In the genomic region with DNA sequence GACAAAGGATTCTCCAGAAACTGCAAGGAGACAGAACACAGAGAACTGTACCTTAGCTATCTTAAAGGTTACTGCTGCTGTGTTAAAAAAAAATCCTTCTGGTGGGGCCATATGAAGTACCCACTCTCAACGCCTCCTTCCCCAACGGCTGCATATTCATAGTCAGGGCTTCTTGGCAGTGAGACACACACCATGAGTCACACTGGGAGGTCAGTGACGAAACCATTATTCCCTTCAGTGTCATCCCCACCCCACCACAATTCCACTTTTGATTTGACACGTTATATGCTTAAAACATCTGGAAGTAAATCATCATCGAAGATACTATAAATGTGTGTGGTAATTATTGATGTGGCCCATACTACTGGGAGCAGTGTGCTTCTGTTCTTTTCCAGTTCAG, we compare ENCODE assay signal across 14 cellular contexts.
DNase-seq lines count a peak whose midpoint lies in the region; ATAC-seq and TF ChIP-seq lines count a peak whose summit lies in the region.
"Had no signal": no experiment of that assay in that cellular context is flagged by ENCODE, and none has a peak within 500 bp of the region (broad histone marks: within the 10 kb centered on the region; RNA-seq: fewer than 3 reads in every experiment).

No MANE protein-coding gene starts in this region.

- TF ChIP-seq RAD21 in SK-N-SH (IDR thresholded peaks at IDR 0.05; ENCODE audit: low read length) = no peak

- H3K27me3 Mint-ChIP-seq in osteocyte (ENCODE audit: unreplicated experiment) = no peaks in the 10 kb centered on the region
- H3K27me3 Mint-ChIP-seq: CD8-positive, alpha-beta memory T cell; memory B cell; stimulated activated naive B cell treated with anti-CD40 and anti-IgM and Interleukin-4, amounts not matched to agents 10 μg/mL and 1 μg/mL and 100 μg/mL, for 72 hours had no signal

- H3K27ac ChIP-seq in SK-N-SH (ENCODE audit: low read depth in 2 of 2, low read length in 1 of 2) = peak overlapping the region in 1 of 2 experiments; percentile 78; a peak in 2 of 4 replicates
- no peak overlapping the region for H3K27ac ChIP-seq in WERI-Rb-1
- H3K27ac ChIP-seq: VCaP had no signal

- no peaks in the 10 kb centered on the region for H3K79me2 ChIP-seq in SK-N-SH (ENCODE audit: insufficient read depth)

- no peaks in the 10 kb centered on the region for H4K20me1 ChIP-seq in SK-N-SH (ENCODE audit: insufficient read depth)

- H3K9me2 ChIP-seq in SK-N-SH = no peaks in the 10 kb centered on the region

- H3K27me3 ChIP-seq in SK-N-SH (ENCODE audit: insufficient read depth) (no peaks in the 10 kb centered on the region), WERI-Rb-1 (ENCODE audit: insufficient read depth, low read depth, severe bottlenecking) (peaks cover 4% of the 10 kb centered on the region)

- H3K4me3 ChIP-seq in SK-N-SH (ENCODE audit: low read depth in 2 of 2, low read length in 1 of 2) (no peak overlapping the region), fibroblast of the aortic adventitia (ENCODE audit: low read depth, low read length) (no peak overlapping the region), WERI-Rb-1 (ENCODE audit: low read depth, low read length) (no peak overlapping the region)

- H3F3A ChIP-seq in SK-N-SH (replicated peaks; ENCODE audit: insufficient read depth) = peaks cover 6% of the 10 kb centered on the region

- no peaks in the 10 kb centered on the region for H3K9me3 ChIP-seq in SK-N-SH
- H3K9me3 ChIP-seq in WERI-Rb-1 (ENCODE audit: severe bottlenecking) = no peaks in the 10 kb centered on the region

- H3K27ac Mint-ChIP-seq in osteocyte (ENCODE audit: unreplicated experiment) = no peak overlapping the region
- H3K27ac Mint-ChIP-seq: CD8-positive, alpha-beta memory T cell; memory B cell; stimulated activated naive B cell treated with anti-CD40 and anti-IgM and Interleukin-4, amounts not matched to agents 10 μg/mL and 1 μg/mL and 100 μg/mL, for 72 hours had no signal

- TF ChIP-seq EP300 in SK-N-SH (IDR thresholded peaks at IDR 0.05; ENCODE audit: borderline replicate concordance in 1 of 2, low read depth in 1 of 2, low read length in 1 of 2) = no peak

- in situ Hi-C loops in Caki2 (cut with HindIII; ENCODE audit: low pct_unique_long_range_greater_than_20kb, low sequenced_read_pairs) = no loop called here

- peaks cover 0 to 21% of the 10 kb centered on the region in 2 experiments; a peak in 1 of 4 replicates for H3K4me1 ChIP-seq in SK-N-SH (ENCODE audit: control insufficient read depth in 1 of 2, insufficient read depth in 2 of 2, low read depth in 1 of 2, low read length in 1 of 2)

- peak overlapping the region; percentile 39; the same call in 1 of the 2 replicates for H3K9ac ChIP-seq in SK-N-SH

- CTCF ChIA-PET in SK-N-SH (lab: Yijun Ruan, JAX) = no interaction called here

- DNase-seq in Caki2 (ENCODE audit: low read depth) (peak; percentile 2), SK-N-SH (no peak), fibroblast of the aortic adventitia (ENCODE audit: low read depth) (peak; percentile 98), posterior cingulate gyrus (peak in 6 of 10 donors; percentile 16 to 83 (median 54)), WERI-Rb-1 (no peak), osteocyte (ENCODE audit: extremely low spot score, unreplicated experiment) (no peak), left colon (no peak), mesenteric fat pad (ENCODE audit: low spot score) (no peak)
- DNase-seq: activated naive CD4-positive, alpha-beta T cell; CD8-positive, alpha-beta memory T cell; NCI-H1105 treated with DMSO at 0.1 percent for 48 hours; stimulated activated naive B cell treated with anti-CD40 and anti-IgM and Interleukin-4, amounts not matched to agents 10 μg/mL and 1 μg/mL and 100 μg/mL, for 72 hours had no signal

- no peak for TF ChIP-seq CTCF in SK-N-SH (IDR thresholded peaks at IDR 0.05)
- no peak for TF ChIP-seq CTCF in fibroblast of the aortic adventitia (IDR thresholded peaks at IDR 0.05; ENCODE audit: insufficient read depth, low read length)
- no peak for TF ChIP-seq CTCF in WERI-Rb-1 (IDR thresholded peaks at IDR 0.05; ENCODE audit: low read depth, low read length)
- no peak for TF ChIP-seq CTCF in osteocyte (IDR thresholded peaks at IDR 0.05)

- no peak overlapping the region for H3K4me3 Mint-ChIP-seq in osteocyte (ENCODE audit: unreplicated experiment)
- H3K4me3 Mint-ChIP-seq: CD8-positive, alpha-beta memory T cell; memory B cell; stimulated activated naive B cell treated with anti-CD40 and anti-IgM and Interleukin-4, amounts not matched to agents 10 μg/mL and 1 μg/mL and 100 μg/mL, for 72 hours had no signal

- 10% methylated on average over 5 of the region's 5 CpGs for WGBS in SK-N-SH (ENCODE audit: low lambda C conversion rate)

- H3K36me3 Mint-ChIP-seq in osteocyte (ENCODE audit: unreplicated experiment) = no peaks in the 10 kb centered on the region
- H3K36me3 Mint-ChIP-seq: CD8-positive, alpha-beta memory T cell; memory B cell; stimulated activated naive B cell treated with anti-CD40 and anti-IgM and Interleukin-4, amounts not matched to agents 10 μg/mL and 1 μg/mL and 100 μg/mL, for 72 hours had no signal

- H3K4me1 Mint-ChIP-seq in osteocyte (ENCODE audit: unreplicated experiment) = peaks cover 4% of the 10 kb centered on the region
- H3K4me1 Mint-ChIP-seq: CD8-positive, alpha-beta memory T cell; memory B cell; stimulated activated naive B cell treated with anti-CD40 and anti-IgM and Interleukin-4, amounts not matched to agents 10 μg/mL and 1 μg/mL and 100 μg/mL, for 72 hours had no signal

- no peak for ATAC-seq in left colon
- ATAC-seq: stimulated activated naive B cell treated with anti-CD40 and anti-IgM and Interleukin-4, amounts not matched to agents 10 μg/mL and 1 μg/mL and 100 μg/mL, for 72 hours had no signal

- H3K36me3 ChIP-seq in SK-N-SH (replicated peaks in 1 of 2; ENCODE audit: control insufficient read depth in 1 of 2, insufficient read depth in 2 of 2, low read length in 1 of 2) = no peaks in the 10 kb centered on the region
- no peaks in the 10 kb centered on the region for H3K36me3 ChIP-seq in WERI-Rb-1

- H2AFZ ChIP-seq in SK-N-SH (ENCODE audit: low read depth) = no peak overlapping the region

- POLR2A ChIA-PET in SK-N-SH (lab: Yijun Ruan, JAX) = no interaction called here

- intact Hi-C loops in posterior cingulate gyrus (cut with DNase I) (loop anchor here (10.0 kb wide), 1 partner anchor 698 kb away; no protein-coding TSS in a partner anchor), left colon (cut with DNase I, micrococcal nuclease) (no loop called here)

- H3K4me2 ChIP-seq in SK-N-SH = peak overlapping the region; percentile 58

- H3K9me3 Mint-ChIP-seq in osteocyte (ENCODE audit: unreplicated experiment) = peaks cover 10% of the 10 kb centered on the region

TF ChIP-seq in SK-N-SH, 30 proteins besides CTCF, POLR2A, EP300 and RAD21 (continues in another document):
- TF ChIP-seq ELF1 (IDR thresholded peaks at IDR 0.05) (no peak), GABPA (IDR thresholded peaks at IDR 0.05; ENCODE audit: low read depth) (no peak), TCF12 (IDR thresholded peaks at IDR 0.05) (peak; percentile 62), TEAD4 (IDR thresholded peaks at IDR 0.05; ENCODE audit: borderline replicate concordance, insufficient read depth) (0 out of 2 replicates have a peak, but pooled peaks have one; percentile 26), USF1 (IDR thresholded peaks at IDR 0.05; ENCODE audit: borderline replicate concordance, low read depth) (no peak), NRF1 (IDR thresholded peaks at IDR 0.05; ENCODE audit: low read depth, low read length) (no peak), SIN3A (IDR thresholded peaks at IDR 0.05; ENCODE audit: borderline replicate concordance, low read depth, low read length) (no peak), POLR2AphosphoS5 (IDR thresholded peaks at IDR 0.05; ENCODE audit: low read depth, low read length) (no peak), RFX5 (IDR thresholded peaks at IDR 0.05; ENCODE audit: low read length) (no peak), FOSL2 (IDR thresholded peaks at IDR 0.05; ENCODE audit: borderline replicate concordance, low read depth) (peak; percentile 88)
- TF ChIP-seq, protein P1, sequence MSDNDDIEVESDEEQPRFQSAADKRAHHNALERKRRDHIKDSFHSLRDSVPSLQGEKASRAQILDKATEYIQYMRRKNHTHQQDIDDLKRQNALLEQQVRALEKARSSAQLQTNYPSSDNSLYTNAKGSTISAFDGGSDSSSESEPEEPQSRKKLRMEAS (IDR thresholded peaks at IDR 0.05; ENCODE audit: low read depth) = no peak
- TF ChIP-seq, protein P2, sequence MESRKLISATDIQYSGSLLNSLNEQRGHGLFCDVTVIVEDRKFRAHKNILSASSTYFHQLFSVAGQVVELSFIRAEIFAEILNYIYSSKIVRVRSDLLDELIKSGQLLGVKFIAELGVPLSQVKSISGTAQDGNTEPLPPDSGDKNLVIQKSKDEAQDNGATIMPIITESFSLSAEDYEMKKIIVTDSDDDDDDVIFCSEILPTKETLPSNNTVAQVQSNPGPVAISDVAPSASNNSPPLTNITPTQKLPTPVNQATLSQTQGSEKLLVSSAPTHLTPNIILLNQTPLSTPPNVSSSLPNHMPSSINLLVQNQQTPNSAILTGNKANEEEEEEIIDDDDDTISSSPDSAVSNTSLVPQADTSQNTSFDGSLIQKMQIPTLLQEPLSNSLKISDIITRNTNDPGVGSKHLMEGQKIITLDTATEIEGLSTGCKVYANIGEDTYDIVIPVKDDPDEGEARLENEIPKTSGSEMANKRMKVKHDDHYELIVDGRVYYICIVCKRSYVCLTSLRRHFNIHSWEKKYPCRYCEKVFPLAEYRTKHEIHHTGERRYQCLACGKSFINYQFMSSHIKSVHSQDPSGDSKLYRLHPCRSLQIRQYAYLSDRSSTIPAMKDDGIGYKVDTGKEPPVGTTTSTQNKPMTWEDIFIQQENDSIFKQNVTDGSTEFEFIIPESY (IDR thresholded peaks at IDR 0.05; ENCODE audit: borderline replicate concordance, low read depth) = no peak
- TF ChIP-seq, protein P3, sequence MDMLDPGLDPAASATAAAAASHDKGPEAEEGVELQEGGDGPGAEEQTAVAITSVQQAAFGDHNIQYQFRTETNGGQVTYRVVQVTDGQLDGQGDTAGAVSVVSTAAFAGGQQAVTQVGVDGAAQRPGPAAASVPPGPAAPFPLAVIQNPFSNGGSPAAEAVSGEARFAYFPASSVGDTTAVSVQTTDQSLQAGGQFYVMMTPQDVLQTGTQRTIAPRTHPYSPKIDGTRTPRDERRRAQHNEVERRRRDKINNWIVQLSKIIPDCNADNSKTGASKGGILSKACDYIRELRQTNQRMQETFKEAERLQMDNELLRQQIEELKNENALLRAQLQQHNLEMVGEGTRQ (IDR thresholded peaks at IDR 0.05; ENCODE audit: borderline replicate concordance, low read depth, low read length) = no peak

Comparison
In these comparisons a context has a peak if more than half of its experiments do, and no peak if none do; other contexts are left out.
1. DNase-seq: peak in Caki2 (single experiment), fibroblast of the aortic adventitia (single experiment) and posterior cingulate gyrus (6 of 10); none in SK-N-SH (single experiment), WERI-Rb-1 (single experiment), osteocyte (single experiment), left colon (0 of 2) and mesenteric fat pad (single experiment).